ENCODE assay signal across 27 cellular contexts in the genomic region with DNA sequence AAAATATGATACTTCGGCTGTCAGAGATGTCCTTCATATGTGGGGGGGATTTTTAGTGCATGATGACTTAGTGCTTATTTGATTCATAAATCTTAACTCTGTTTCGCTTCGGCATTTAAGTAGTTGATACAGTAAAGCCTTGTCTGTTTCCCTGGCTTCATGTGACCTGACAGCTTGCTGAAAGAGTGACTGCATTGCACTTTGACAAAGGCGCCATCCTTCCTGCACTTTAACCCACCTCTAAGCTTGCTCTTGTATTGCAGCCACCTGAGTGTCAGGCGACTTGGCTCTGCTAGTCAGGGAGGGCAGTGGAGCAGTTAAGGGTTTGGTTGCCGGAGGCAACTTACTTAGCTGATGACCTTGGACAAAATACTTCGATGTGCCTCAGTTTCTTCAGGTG.
"Had no signal": no experiment of that assay in that cellular context is flagged by ENCODE, and none has a peak within 500 bp of the region (broad histone marks: within the 10 kb centered on the region; RNA-seq: fewer than 3 reads in every experiment).

No MANE protein-coding gene starts in this region.

- H3K4me3 Mint-ChIP-seq: activated CD4-positive, alpha-beta memory T cell treated with anti-CD3 and anti-CD28 coated beads for 36 hours; activated CD4-positive, alpha-beta T cell treated with anti-CD3 and anti-CD28 coated beads, Interleukin-2, amount 10 ng/mL, durations not matched to agents 24 days and 14 days; activated naive CD8-positive, alpha-beta T cell; activated T-cell treated with anti-CD3 and anti-CD28 coated beads, Interleukin-2, amount 50 U/mL, for 4 hours; naive thymus-derived CD8-positive, alpha-beta T cell; stimulated activated naive B cell treated with anti-CD40 and anti-IgM and Interleukin-4, amounts not matched to agents 10 μg/mL and 1 μg/mL and 100 μg/mL, for 72 hours had no signal

- H3K4me1 ChIP-seq: colonic mucosa, gastrocnemius medialis, tibial artery had no signal

- H3K27me3 ChIP-seq: adrenal gland, body of pancreas, colonic mucosa, gastrocnemius medialis, hepatocyte, stomach, suprapubic skin, tibial artery had no signal

- H3K79me2 ChIP-seq: hepatocyte had no signal

- H3K4me2 ChIP-seq: hepatocyte, SK-N-SH, smooth muscle cell had no signal

- H3K9ac ChIP-seq: SK-N-SH had no signal

- H3K27me3 Mint-ChIP-seq: activated CD4-positive, alpha-beta memory T cell treated with anti-CD3 and anti-CD28 coated beads for 36 hours; activated CD4-positive, alpha-beta T cell treated with anti-CD3 and anti-CD28 coated beads, Interleukin-2, amount 10 ng/mL, durations not matched to agents 24 days and 14 days; activated naive CD8-positive, alpha-beta T cell; naive thymus-derived CD8-positive, alpha-beta T cell; stimulated activated naive B cell treated with anti-CD40 and anti-IgM and Interleukin-4, amounts not matched to agents 10 μg/mL and 1 μg/mL and 100 μg/mL, for 72 hours had no signal

- H3K4me3 ChIP-seq: adrenal gland, body of pancreas, colonic mucosa, gastrocnemius medialis, hepatocyte, smooth muscle cell, stomach, suprapubic skin, tibial artery had no signal

- H3K9me3 Mint-ChIP-seq: activated CD4-positive, alpha-beta T cell treated with anti-CD3 and anti-CD28 coated beads, Interleukin-2, amount 10 ng/mL, durations not matched to agents 24 days and 14 days; naive thymus-derived CD8-positive, alpha-beta T cell had no signal

- H3K27ac ChIP-seq: body of pancreas, colonic mucosa, gastrocnemius medialis, hepatocyte, suprapubic skin, tibial artery had no signal

- H3K9me3 ChIP-seq: adrenal gland, body of pancreas, colonic mucosa, gastrocnemius medialis, SK-N-SH, stomach, suprapubic skin, tibial artery had no signal

- H3K36me3 ChIP-seq: colonic mucosa had no signal

- DNase-seq: activated CD4-positive, alpha-beta memory T cell treated with anti-CD3 and anti-CD28 coated beads for 36 hours; activated CD4-positive, alpha-beta T cell treated with anti-CD3 and anti-CD28 coated beads, Interleukin-2, amount 10 ng/mL, durations not matched to agents 24 days and 14 days; activated CD4-positive, CD25-positive, alpha-beta regulatory T cell treated with anti-CD3 and anti-CD28 coated beads, Interleukin-2, amount 50 U/mL, for 72 hours; activated naive CD4-positive, alpha-beta T cell treated with Interleukin-2 at 50 U/mL for 16 hours; activated T-cell treated with anti-CD3 and anti-CD28 coated beads, Interleukin-2, amount 50 U/mL, for 4 hours; aorta; body of pancreas; cerebellar nuclear complex; colonic mucosa; effector memory CD4-positive, alpha-beta T cell; gastrocnemius medialis; islet precursor cell; left cardiac atrium; midbrain; naive thymus-derived CD8-positive, alpha-beta T cell; SK-N-SH; stimulated activated CD4-positive, alpha-beta T cell treated with anti-CD3 and anti-CD28 coated beads, Interleukin-1b, Interleukin-23, amount 100 ng/mL, for 48 hours; stimulated activated naive B cell treated with anti-CD40 and anti-IgM and Interleukin-4, amounts not matched to agents 10 μg/mL and 1 μg/mL and 100 μg/mL, for 72 hours; stomach; SW 1271; tibial artery had no signal

- H3K27ac Mint-ChIP-seq: activated CD4-positive, alpha-beta memory T cell treated with anti-CD3 and anti-CD28 coated beads for 36 hours; activated CD4-positive, alpha-beta T cell treated with anti-CD3 and anti-CD28 coated beads, Interleukin-2, amount 10 ng/mL, durations not matched to agents 24 days and 14 days; activated naive CD8-positive, alpha-beta T cell had no signal

- ATAC-seq: activated T-cell treated with anti-CD3 and anti-CD28 coated beads, Interleukin-2, amount 50 U/mL, for 4 hours; body of pancreas; gastrocnemius medialis; naive thymus-derived CD8-positive, alpha-beta T cell; sciatic nerve; stimulated activated naive B cell treated with anti-CD40 and anti-IgM and Interleukin-4, amounts not matched to agents 10 μg/mL and 1 μg/mL and 100 μg/mL, for 72 hours had no signal

- H2AFZ ChIP-seq: hepatocyte had no signal
